12 cellular contexts compared by ENCODE assay signal in the genomic region with DNA sequence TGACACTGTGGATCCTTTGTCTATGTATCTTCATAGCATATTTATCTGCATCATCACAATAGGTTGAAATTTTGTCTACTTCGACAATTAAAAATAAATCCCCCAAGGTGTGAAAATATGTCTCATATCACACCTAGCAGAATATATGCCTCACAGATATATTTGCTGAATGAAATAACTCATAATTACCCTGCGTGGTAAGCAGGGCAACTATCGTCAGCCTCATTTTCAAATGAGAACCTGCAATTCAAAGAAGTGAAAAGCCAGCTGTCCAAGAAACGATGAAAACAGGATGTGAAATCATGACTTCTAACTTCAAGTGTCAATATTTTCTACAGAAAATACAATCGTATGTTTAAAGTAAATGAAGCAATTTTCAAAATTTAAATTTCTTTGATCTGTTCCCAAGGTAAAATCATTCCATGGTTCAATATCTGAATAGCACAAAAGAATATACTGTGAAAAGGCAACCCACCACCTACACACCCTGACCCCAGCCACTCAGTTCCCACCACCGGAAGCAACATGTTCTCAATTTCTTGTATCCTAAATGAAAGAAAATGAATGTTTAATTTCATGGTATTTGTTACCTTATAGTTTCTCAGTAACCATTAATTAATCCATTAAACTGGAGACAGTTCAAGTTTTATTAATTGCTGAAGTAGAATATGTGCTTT. TPM values are rescaled to one million over a fixed set of nuclear protein-coding genes. Genes with fewer than 3 reads are reported as not detected.
A peak's percentile ranks its signal among the peaks of the same experiment; 100 is the strongest.
DNase-seq lines count a peak whose midpoint lies in the region; ATAC-seq and TF ChIP-seq lines count a peak whose summit lies in the region.
"Had no signal": no experiment of that assay in that cellular context is flagged by ENCODE, and none has a peak within 500 bp of the region (broad histone marks: within the 10 kb centered on the region; RNA-seq: fewer than 3 reads in every experiment).

No MANE protein-coding gene starts in this region.

- H3K4me3 ChIP-seq in osteoblast (ENCODE audit: insufficient read depth, low read length), result no peak overlapping the region
- H3K4me3 ChIP-seq: colonic mucosa, suprapubic skin had no signal

- peaks cover 38% of the 10 kb centered on the region for H3K4me1 Mint-ChIP-seq in activated naive CD8-positive, alpha-beta T cell (ENCODE audit: low read depth)
- peaks cover 26% of the 10 kb centered on the region for H3K4me1 Mint-ChIP-seq in activated naive CD8-positive, alpha-beta T cell treated with anti-CD3 and anti-CD28 coated beads for 36 hours

- no peaks in the 10 kb centered on the region for H3K27me3 ChIP-seq in osteoblast (ENCODE audit: insufficient read depth, low read length)
- H3K27me3 ChIP-seq: colonic mucosa, suprapubic skin had no signal

- no peak for DNase-seq in activated naive CD8-positive, alpha-beta T cell treated with anti-CD3 and anti-CD28 coated beads for 36 hours
- DNase-seq in DMS79 treated with DMSO at 0.1 percent for 48 hours (lab: John Stamatoyannopoulos, UW) (no peak), osteoblast (ENCODE audit: insufficient read length, low spot score, missing footprints) (no peak), NCI-H2107 (lab: John Stamatoyannopoulos, UW) (no peak)
- no peak for DNase-seq in activated CD4-positive, alpha-beta T cell treated with anti-CD3 and anti-CD28 coated beads for 4 hours
- DNase-seq: activated naive CD4-positive, alpha-beta T cell; colonic mucosa; stimulated activated CD4-positive, alpha-beta T cell treated with anti-CD3 and anti-CD28 coated beads, Interleukin-4, amount 100 ng/mL, for 1 hour had no signal

- H3K27me3 Mint-ChIP-seq in activated naive CD8-positive, alpha-beta T cell, result no peaks in the 10 kb centered on the region
- no peaks in the 10 kb centered on the region for H3K27me3 Mint-ChIP-seq in activated naive CD8-positive, alpha-beta T cell treated with anti-CD3 and anti-CD28 coated beads for 36 hours

- no peak overlapping the region for H3K4me2 ChIP-seq in osteoblast (ENCODE audit: insufficient read depth, low read length)

- no peak for TF ChIP-seq CTCF in osteoblast (IDR thresholded peaks at IDR 0.05; ENCODE audit: extremely low read depth, low read depth, low read length)

- no peaks in the 10 kb centered on the region for H3K9me3 ChIP-seq in osteoblast (ENCODE audit: low read depth, low read length)
- H3K9me3 ChIP-seq: colonic mucosa, suprapubic skin had no signal

- peaks cover 9% of the 10 kb centered on the region for H3K36me3 Mint-ChIP-seq in activated naive CD8-positive, alpha-beta T cell
- peaks cover 24% of the 10 kb centered on the region for H3K36me3 Mint-ChIP-seq in activated naive CD8-positive, alpha-beta T cell treated with anti-CD3 and anti-CD28 coated beads for 36 hours

- H3K79me2 ChIP-seq in osteoblast (ENCODE audit: insufficient read depth, low read length), result peaks cover 84% of the 10 kb centered on the region

- ATAC-seq in HG02588 (IDR thresholded peaks at IDR 0.05; ENCODE audit: unreplicated experiment) (peak; percentile 66), HG03575 (IDR thresholded peaks at IDR 0.05; ENCODE audit: extremely low read depth, insufficient number of reproducible peaks, low FRiP score, unreplicated experiment) (peak; percentile 58)

- H3K4me1 ChIP-seq in osteoblast (ENCODE audit: insufficient read depth, low read length), result no peaks in the 10 kb centered on the region
- H3K4me1 ChIP-seq: colonic mucosa had no signal

- H3K27ac ChIP-seq in osteoblast (ENCODE audit: low read depth, low read length), result no peak overlapping the region
- H3K27ac ChIP-seq: colonic mucosa, suprapubic skin had no signal

- peak overlapping the region; percentile 9 for H3K27ac Mint-ChIP-seq in activated naive CD8-positive, alpha-beta T cell
- no peak overlapping the region for H3K27ac Mint-ChIP-seq in activated naive CD8-positive, alpha-beta T cell treated with anti-CD3 and anti-CD28 coated beads for 36 hours

- H3K4me3 Mint-ChIP-seq in activated naive CD8-positive, alpha-beta T cell, result no peak overlapping the region
- no peak overlapping the region for H3K4me3 Mint-ChIP-seq in activated naive CD8-positive, alpha-beta T cell treated with anti-CD3 and anti-CD28 coated beads for 36 hours

- H2AFZ ChIP-seq in osteoblast (ENCODE audit: low read length), result no peak overlapping the region

- peaks cover 13% of the 10 kb centered on the region for H4K20me1 ChIP-seq in osteoblast (ENCODE audit: insufficient read depth, low read length)

- no peaks in the 10 kb centered on the region for H3K9me3 Mint-ChIP-seq in activated naive CD8-positive, alpha-beta T cell (ENCODE audit: low read depth)
- peaks cover 2% of the 10 kb centered on the region for H3K9me3 Mint-ChIP-seq in activated naive CD8-positive, alpha-beta T cell treated with anti-CD3 and anti-CD28 coated beads for 36 hours

- H3K36me3 ChIP-seq in osteoblast (ENCODE audit: insufficient read depth, low read length), result no peaks in the 10 kb centered on the region
- H3K36me3 ChIP-seq: colonic mucosa, suprapubic skin had no signal

RNA-seq across cellular contexts. Expression of gene TBCA, which starts 57.1 kb away (rescaled TPM):
- 100 to 1,000 TPM; 220 to 233 TPM for total RNA-seq in activated naive CD8-positive, alpha-beta T cell treated with anti-CD3 and anti-CD28 coated beads for 36 hours
- total RNA-seq in osteoblast, result 103 and 113 TPM in 2 replicates
